Comparison of ENCODE assay signal across 9 cellular contexts in genomic region chr17:76716834-76717205, GRCh38. TPM values are rescaled to one million over a fixed set of nuclear protein-coding genes. Genes with fewer than 3 reads are reported as not detected.
DNase-seq lines count a peak whose midpoint lies in the region; ATAC-seq and TF ChIP-seq lines count a peak whose summit lies in the region.
"Had no signal": no experiment of that assay in that cellular context is flagged by ENCODE, and none has a peak within 500 bp of the region (broad histone marks: within the 10 kb centered on the region; RNA-seq: fewer than 3 reads in every experiment).

No MANE protein-coding gene starts in this region.

- peaks cover 68% of the 10 kb centered on the region for H3K36me3 ChIP-seq in CD4-positive, alpha-beta memory T cell (ENCODE audit: insufficient read depth, low read length)
- H3K36me3 ChIP-seq in Peyer's patch: peaks cover 0 to 84% (median 0%) of the 10 kb centered on the region in 3 donors

- H3K27me3 Mint-ChIP-seq in CD4-positive, alpha-beta memory T cell: no peaks in the 10 kb centered on the region
- no peaks in the 10 kb centered on the region for H3K27me3 Mint-ChIP-seq in effector memory CD8-positive, alpha-beta T cell
- H3K27me3 Mint-ChIP-seq in osteocyte (ENCODE audit: unreplicated experiment): no peaks in the 10 kb centered on the region

- peak overlapping the region; percentile 53 for H3K27ac ChIP-seq in CD4-positive, alpha-beta memory T cell (ENCODE audit: low read depth, low read length)
- H3K27ac ChIP-seq in Peyer's patch: peak overlapping the region; percentile 14 to 59 (median 22)

- no peak overlapping the region for H3K4me3 ChIP-seq in CD4-positive, alpha-beta memory T cell (ENCODE audit: low read length in 2 of 2)
- H3K4me3 ChIP-seq in Peyer's patch: no peak overlapping the region

- no peak for TF ChIP-seq POLR2A in Peyer's patch (IDR thresholded peaks at IDR 0.05)

- no peaks in the 10 kb centered on the region for H3K9me3 Mint-ChIP-seq in CD4-positive, alpha-beta memory T cell
- H3K9me3 Mint-ChIP-seq in effector memory CD8-positive, alpha-beta T cell: no peaks in the 10 kb centered on the region
- H3K9me3 Mint-ChIP-seq in osteocyte (ENCODE audit: unreplicated experiment): no peaks in the 10 kb centered on the region

- H3K27me3 ChIP-seq in CD4-positive, alpha-beta memory T cell (ENCODE audit: insufficient read depth, low read length): no peaks in the 10 kb centered on the region
- H3K27me3 ChIP-seq in Peyer's patch: no peaks in the 10 kb centered on the region

- peaks cover 64 to 72% of the 10 kb centered on the region in 2 donors for H3K36me3 Mint-ChIP-seq in CD4-positive, alpha-beta memory T cell
- H3K36me3 Mint-ChIP-seq in effector memory CD8-positive, alpha-beta T cell (ENCODE audit: insufficient read depth): peaks cover 86% of the 10 kb centered on the region
- peaks cover 45% of the 10 kb centered on the region for H3K36me3 Mint-ChIP-seq in osteocyte (ENCODE audit: unreplicated experiment)

- H3K4me3 Mint-ChIP-seq in CD4-positive, alpha-beta memory T cell: no peak overlapping the region
- H3K4me3 Mint-ChIP-seq in effector memory CD8-positive, alpha-beta T cell: peak overlapping the region; percentile 56 to 66
- H3K4me3 Mint-ChIP-seq in osteocyte (ENCODE audit: unreplicated experiment): no peak overlapping the region

- intact Hi-C loops in CD4-positive, alpha-beta memory T cell (cut with micrococcal nuclease): no loop called here

- no peak for ATAC-seq in effector memory CD8-positive, alpha-beta T cell (replicated peaks)
- ATAC-seq in GM18519 (IDR thresholded peaks at IDR 0.05; ENCODE audit: low FRiP score, unreplicated experiment): no peak

- DNase-seq in CD4-positive, alpha-beta memory T cell: no peak
- DNase-seq in Peyer's patch: peak in 1 of 3 donors; percentile 6
- DNase-seq in effector memory CD8-positive, alpha-beta T cell: no peak
- no peak for DNase-seq in osteocyte (ENCODE audit: extremely low spot score, unreplicated experiment)
- DNase-seq in D341Med (ENCODE audit: low spot score): no peak
- no peak for DNase-seq in medulla oblongata (ENCODE audit: extremely low spot score)
- no peak for DNase-seq in COLO829 (ENCODE audit: low spot score)
- DNase-seq: NCI-H2171 had no signal

- peaks cover 33% of the 10 kb centered on the region for H3K4me1 ChIP-seq in CD4-positive, alpha-beta memory T cell (ENCODE audit: insufficient read depth, low read length)
- H3K4me1 ChIP-seq in Peyer's patch: peaks cover 0 to 29% (median 7%) of the 10 kb centered on the region in 4 donors

- no peak for TF ChIP-seq CTCF in Peyer's patch (IDR thresholded peaks at IDR 0.05)
- TF ChIP-seq CTCF in osteocyte (IDR thresholded peaks at IDR 0.05): no peak

- peak overlapping the region in 6 of 7 donors; percentile 87 to 96 (median 92) for H3K27ac Mint-ChIP-seq in CD4-positive, alpha-beta memory T cell
- H3K27ac Mint-ChIP-seq in effector memory CD8-positive, alpha-beta T cell: peak overlapping the region; percentile 95 to 98
- H3K27ac Mint-ChIP-seq in osteocyte (ENCODE audit: unreplicated experiment): peak overlapping the region; percentile 50

- CTCF ChIA-PET in CD4-positive, alpha-beta memory T cell (lab: Charles Lee; ENCODE audit: partially characterized antibody): interaction anchor here (0.7 to 6.4 kb wide), 9 partner anchors 9 to 200 kb away, joined by 3 to 54 read pairs (median 5); partner anchors contain the start of genes JMJD6 and METTL23

- POLR2A ChIA-PET in CD4-positive, alpha-beta memory T cell (lab: Charles Lee; ENCODE audit: partially characterized antibody): interaction anchor here (1.2 to 6.1 kb wide), 4 partner anchors 10 to 159 kb away, joined by 7 to 50 read pairs (median 14); partner anchors contain the start of genes JMJD6, METTL23, MFSD11 and SRSF2

- peaks cover 29 to 43% (median 36%) of the 10 kb centered on the region in 4 donors for H3K4me1 Mint-ChIP-seq in CD4-positive, alpha-beta memory T cell
- peaks cover 29 to 30% of the 10 kb centered on the region in 2 donors for H3K4me1 Mint-ChIP-seq in effector memory CD8-positive, alpha-beta T cell (ENCODE audit: low read depth in 2 of 2)
- H3K4me1 Mint-ChIP-seq in osteocyte (ENCODE audit: unreplicated experiment): peaks cover 20% of the 10 kb centered on the region

- H3K9me3 ChIP-seq in CD4-positive, alpha-beta memory T cell (ENCODE audit: control insufficient read depth in 1 of 2, low read length in 2 of 2): no peaks in the 10 kb centered on the region
- no peaks in the 10 kb centered on the region for H3K9me3 ChIP-seq in Peyer's patch

RNA-seq across cellular contexts. Expression of gene MXRA7, which starts 6.1 kb away (rescaled TPM):
- 1 to 10 TPM; 6.3 to 9.2 TPM for total RNA-seq in CD4-positive, alpha-beta memory T cell
- 10 to 100 TPM in 1 of 2 donors, 1 to 10 TPM in 1; 5.3 to 15.0 TPM for polyA plus RNA-seq in CD4-positive, alpha-beta memory T cell
- total RNA-seq in Peyer's patch (10 to 100 TPM in 3 of 4 donors, 1 to 10 TPM in 1; 9.1 to 27.3 (median 23.4) TPM), osteocyte (183 and 187 TPM in 2 replicates)

RNA-seq across cellular contexts. Expression of gene JMJD6, which starts 9.6 kb away (rescaled TPM):
- 10 to 100 TPM; 59.4 to 62.1 TPM for total RNA-seq in CD4-positive, alpha-beta memory T cell
- 10 to 100 TPM; 22.1 to 40.7 TPM for polyA plus RNA-seq in CD4-positive, alpha-beta memory T cell
- 10 to 100 TPM; 21.5 to 42.6 (median 38.8) TPM for total RNA-seq in Peyer's patch
- total RNA-seq in osteocyte: 16.8 and 22.7 TPM in 2 replicates

RNA-seq across cellular contexts. Expression of gene METTL23, which starts 9.8 kb away (rescaled TPM):
- total RNA-seq in CD4-positive, alpha-beta memory T cell: 10 to 100 TPM; 75.5 to 81.4 TPM
- 100 to 1,000 TPM; 134 to 156 TPM for polyA plus RNA-seq in CD4-positive, alpha-beta memory T cell
- 10 to 100 TPM; 20.7 to 31.4 (median 27.0) TPM for total RNA-seq in Peyer's patch
- total RNA-seq in osteocyte: 35.7 and 36.3 TPM in 2 replicates

RNA-seq across cellular contexts. Expression of gene SRSF2, which starts 20.3 kb away (rescaled TPM):
- total RNA-seq in CD4-positive, alpha-beta memory T cell: 100 to 1,000 TPM; 327 to 330 TPM
- polyA plus RNA-seq in CD4-positive, alpha-beta memory T cell: 100 to 1,000 TPM in 1 of 2 donors, 10 to 100 TPM in 1; 67.6 to 111 TPM
- total RNA-seq in Peyer's patch: 100 to 1,000 TPM; 185 to 403 (median 242) TPM
- 137 and 145 TPM in 2 replicates for total RNA-seq in osteocyte

RNA-seq across cellular contexts. Expression of gene MFSD11, which starts 21.1 kb away (rescaled TPM):
- 10 to 100 TPM; 32.7 to 37.8 TPM for total RNA-seq in CD4-positive, alpha-beta memory T cell
- 10 to 100 TPM; 23.1 to 34.7 TPM for polyA plus RNA-seq in CD4-positive, alpha-beta memory T cell
- 10 to 100 TPM; 35.3 to 64.8 (median 47.0) TPM for total RNA-seq in Peyer's patch
- 33.0 and 34.7 TPM in 2 replicates for total RNA-seq in osteocyte

Comparison
In these comparisons a context has a peak if more than half of its experiments do, and no peak if none do; other contexts are left out.
1. H3K4me3 Mint-ChIP-seq: peak in effector memory CD8-positive, alpha-beta T cell (2 of 2); none in CD4-positive, alpha-beta memory T cell (0 of 8) and osteocyte (single experiment).
2. Peak in every context shown above with its lines, with median percentiles within 50 percentile points of each other: H3K27ac Mint-ChIP-seq.